In genomic region chr10:103564799-103565365, GRCh38 we compare ENCODE assay signal across 1 cellular context.
A peak's percentile ranks its signal among the peaks of the same experiment; 100 is the strongest.
TF ChIP-seq lines count a peak whose summit lies in the region.

No MANE protein-coding gene starts in this region.

TF ChIP-seq in HCT116, 20 proteins besides CTCF, POLR2A, EP300 and RAD21 (continued from another document):
- TF ChIP-seq, protein P1, sequence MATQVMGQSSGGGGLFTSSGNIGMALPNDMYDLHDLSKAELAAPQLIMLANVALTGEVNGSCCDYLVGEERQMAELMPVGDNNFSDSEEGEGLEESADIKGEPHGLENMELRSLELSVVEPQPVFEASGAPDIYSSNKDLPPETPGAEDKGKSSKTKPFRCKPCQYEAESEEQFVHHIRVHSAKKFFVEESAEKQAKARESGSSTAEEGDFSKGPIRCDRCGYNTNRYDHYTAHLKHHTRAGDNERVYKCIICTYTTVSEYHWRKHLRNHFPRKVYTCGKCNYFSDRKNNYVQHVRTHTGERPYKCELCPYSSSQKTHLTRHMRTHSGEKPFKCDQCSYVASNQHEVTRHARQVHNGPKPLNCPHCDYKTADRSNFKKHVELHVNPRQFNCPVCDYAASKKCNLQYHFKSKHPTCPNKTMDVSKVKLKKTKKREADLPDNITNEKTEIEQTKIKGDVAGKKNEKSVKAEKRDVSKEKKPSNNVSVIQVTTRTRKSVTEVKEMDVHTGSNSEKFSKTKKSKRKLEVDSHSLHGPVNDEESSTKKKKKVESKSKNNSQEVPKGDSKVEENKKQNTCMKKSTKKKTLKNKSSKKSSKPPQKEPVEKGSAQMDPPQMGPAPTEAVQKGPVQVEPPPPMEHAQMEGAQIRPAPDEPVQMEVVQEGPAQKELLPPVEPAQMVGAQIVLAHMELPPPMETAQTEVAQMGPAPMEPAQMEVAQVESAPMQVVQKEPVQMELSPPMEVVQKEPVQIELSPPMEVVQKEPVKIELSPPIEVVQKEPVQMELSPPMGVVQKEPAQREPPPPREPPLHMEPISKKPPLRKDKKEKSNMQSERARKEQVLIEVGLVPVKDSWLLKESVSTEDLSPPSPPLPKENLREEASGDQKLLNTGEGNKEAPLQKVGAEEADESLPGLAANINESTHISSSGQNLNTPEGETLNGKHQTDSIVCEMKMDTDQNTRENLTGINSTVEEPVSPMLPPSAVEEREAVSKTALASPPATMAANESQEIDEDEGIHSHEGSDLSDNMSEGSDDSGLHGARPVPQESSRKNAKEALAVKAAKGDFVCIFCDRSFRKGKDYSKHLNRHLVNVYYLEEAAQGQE (IDR thresholded peaks at IDR 0.05; ENCODE audit: low read depth) = no peak
- peak; percentile 12; the same call in 1 of the 2 replicates for TF ChIP-seq ZFX (IDR thresholded peaks at IDR 0.05)
